ENCODE assay signal across 8 cellular contexts in the genomic region with DNA sequence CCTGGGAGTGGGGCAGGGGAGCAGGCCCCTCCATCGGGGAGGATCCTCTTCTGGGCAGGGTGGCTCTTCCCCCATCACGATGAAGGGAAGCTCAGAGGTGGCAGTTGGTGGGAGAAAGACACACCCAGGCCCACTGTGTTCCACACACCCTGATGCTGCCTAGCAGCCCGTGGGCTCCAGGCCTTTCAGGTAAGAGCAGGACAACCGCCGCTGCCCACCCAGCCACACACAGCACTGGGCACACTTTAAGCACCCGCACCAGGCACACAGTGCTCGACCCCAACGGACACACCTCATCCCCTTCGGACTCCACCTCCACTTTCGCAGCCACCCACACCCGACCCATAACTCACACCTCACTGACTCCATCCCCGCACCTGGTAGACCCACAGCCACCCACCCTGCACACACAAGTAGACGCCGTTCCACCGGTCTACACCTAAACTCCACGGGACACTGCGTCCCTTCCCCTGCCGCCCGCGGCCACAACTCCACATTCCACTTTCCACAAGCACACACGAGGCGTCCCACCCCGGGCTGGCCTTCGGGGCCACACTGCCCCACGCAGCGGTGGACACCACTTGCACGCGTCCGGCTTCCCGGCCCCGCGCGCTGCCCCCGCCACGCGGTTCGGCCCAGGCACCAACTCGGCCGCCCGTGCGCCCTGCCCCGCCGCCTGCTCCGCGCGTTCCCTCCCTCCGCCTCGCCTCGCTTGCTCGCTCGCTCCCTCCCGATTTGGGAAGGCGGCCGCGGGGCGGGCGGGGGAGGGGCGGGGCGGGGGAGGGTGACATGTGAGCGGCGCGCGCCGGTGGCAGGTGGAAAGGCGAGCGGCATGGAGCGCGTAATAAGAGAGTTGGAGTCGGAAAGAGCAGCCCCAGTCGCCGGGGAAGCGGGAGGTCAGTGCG. TPM values are rescaled to one million over a fixed set of nuclear protein-coding genes. Genes with fewer than 3 reads are reported as not detected.
DNase-seq lines count a peak whose midpoint lies in the region; ATAC-seq and TF ChIP-seq lines count a peak whose summit lies in the region.

A gene (plus strand): TSS at position 787 of the 905 bp plus-strand sequence. CDS start 307 bp downstream, outside the sequence.

- intact Hi-C loops in activated CD4-positive, alpha-beta T cell treated with anti-CD3 and anti-CD28 coated beads, Interleukin-2, amount 10 ng/mL, durations not matched to agents 24 days and 14 days (cut with micrococcal nuclease) = no loop called here
- intact Hi-C loops in naive thymus-derived CD4-positive, alpha-beta T cell (cut with micrococcal nuclease) = no loop called here

- peak; percentile 34 for ATAC-seq in naive thymus-derived CD4-positive, alpha-beta T cell
- ATAC-seq in HG03565 (IDR thresholded peaks at IDR 0.05; ENCODE audit: unreplicated experiment) (no peak), GM21360 (IDR thresholded peaks at IDR 0.05; ENCODE audit: unreplicated experiment) (no peak)

- H3K4me2 ChIP-seq in BLaER1 treated with 17β-estradiol and CSF1 and Interleukin-3, amounts not matched to agents 10 nM and 100 nM = peak within 1 kb of the TSS; percentile 93 to 99 (median 98)

- no peaks in the 10 kb centered on the region for H3K9me3 ChIP-seq in BLaER1 treated with 17β-estradiol and CSF1 and Interleukin-3, amounts not matched to agents 10 nM and 100 nM (replicated peaks in 1 of 11)
- H3K9me3 ChIP-seq in esophagus (ENCODE audit: control insufficient read depth in 2 of 2, insufficient read depth in 1 of 2, low read depth in 1 of 2, low read length in 1 of 2) = no peaks in the 10 kb centered on the region
- no peaks in the 10 kb centered on the region for H3K9me3 ChIP-seq in naive thymus-derived CD4-positive, alpha-beta T cell (ENCODE audit: control insufficient read depth in 2 of 3, low read length in 3 of 3)

- H3K36me3 Mint-ChIP-seq in HFFc6 (ENCODE audit: low read depth) = no peaks in the 10 kb centered on the region
- H3K36me3 Mint-ChIP-seq in activated CD4-positive, alpha-beta T cell treated with anti-CD3 and anti-CD28 coated beads, Interleukin-2, amount 10 ng/mL, durations not matched to agents 24 days and 14 days (ENCODE audit: low read depth) = peaks cover 3% of the 10 kb centered on the region
- peaks cover 0 to 7% (median 3%) of the 10 kb centered on the region in 5 donors for H3K36me3 Mint-ChIP-seq in naive thymus-derived CD4-positive, alpha-beta T cell

- POLR2A ChIA-PET in naive thymus-derived CD4-positive, alpha-beta T cell (lab: Charles Lee) = interaction anchor here (0.7 kb wide), 1 partner anchor 9 kb away, joined by 3 read pairs; no protein-coding TSS in a partner anchor

- CTCF ChIA-PET in naive thymus-derived CD4-positive, alpha-beta T cell (lab: Charles Lee) = no interaction called here

- no peak for TF ChIP-seq CTCF in HFFc6 (IDR thresholded peaks at IDR 0.05)

- no peak within 1 kb of the TSS for H3K27ac Mint-ChIP-seq in HFFc6
- peak within 1 kb of the TSS; percentile 48 for H3K27ac Mint-ChIP-seq in activated CD4-positive, alpha-beta T cell treated with anti-CD3 and anti-CD28 coated beads, Interleukin-2, amount 10 ng/mL, durations not matched to agents 24 days and 14 days
- H3K27ac Mint-ChIP-seq in naive thymus-derived CD4-positive, alpha-beta T cell = peak within 1 kb of the TSS in 4 of 9 donors; percentile 45 to 82 (median 62)

- peaks cover 38 to 53% (median 47%) of the 10 kb centered on the region in 11 experiments for H3K27me3 ChIP-seq in BLaER1 treated with 17β-estradiol and CSF1 and Interleukin-3, amounts not matched to agents 10 nM and 100 nM
- no peaks in the 10 kb centered on the region for H3K27me3 ChIP-seq in esophagus (ENCODE audit: control insufficient read depth in 1 of 2, insufficient read depth in 2 of 2, low read length in 2 of 2)
- peaks cover 0 to 8% of the 10 kb centered on the region in 2 donors for H3K27me3 ChIP-seq in naive thymus-derived CD4-positive, alpha-beta T cell (ENCODE audit: control insufficient read depth in 2 of 2, insufficient read depth in 2 of 2, low read length in 2 of 2)

- no peaks in the 10 kb centered on the region for H3K9me3 Mint-ChIP-seq in HFFc6
- H3K9me3 Mint-ChIP-seq in activated CD4-positive, alpha-beta T cell treated with anti-CD3 and anti-CD28 coated beads, Interleukin-2, amount 10 ng/mL, durations not matched to agents 24 days and 14 days = no peaks in the 10 kb centered on the region
- peaks cover 0 to 2% (median 0%) of the 10 kb centered on the region in 11 donors for H3K9me3 Mint-ChIP-seq in naive thymus-derived CD4-positive, alpha-beta T cell

- peak within 1 kb of the TSS; percentile 53 to 80 (median 72) for H3K9ac ChIP-seq in BLaER1 treated with 17β-estradiol and CSF1 and Interleukin-3, amounts not matched to agents 10 nM and 100 nM

- H3K27ac ChIP-seq in BLaER1 treated with 17β-estradiol and CSF1 and Interleukin-3, amounts not matched to agents 10 nM and 100 nM = peak within 1 kb of the TSS in 9 of 11 experiments; percentile 22 to 61 (median 52); a peak in 12 of 22 replicates
- peak within 1 kb of the TSS; percentile 66 to 75 for H3K27ac ChIP-seq in esophagus (ENCODE audit: low read depth in 2 of 2, low read length in 1 of 2)
- H3K27ac ChIP-seq in naive thymus-derived CD4-positive, alpha-beta T cell (ENCODE audit: low read depth, low read length) = no peak within 1 kb of the TSS

- peaks cover 10% of the 10 kb centered on the region for H3K4me1 Mint-ChIP-seq in HFFc6 (ENCODE audit: low read depth)
- H3K4me1 Mint-ChIP-seq in activated CD4-positive, alpha-beta T cell treated with anti-CD3 and anti-CD28 coated beads, Interleukin-2, amount 10 ng/mL, durations not matched to agents 24 days and 14 days = peaks cover 7% of the 10 kb centered on the region
- H3K4me1 Mint-ChIP-seq in naive thymus-derived CD4-positive, alpha-beta T cell = peaks cover 0 to 19% (median 6%) of the 10 kb centered on the region in 7 donors

- WGBS in esophagus, 2 donors = 4% methylated on average over 57 to 73 of the region's 73 CpGs

- peak within 1 kb of the TSS; percentile 58 to 74 (median 64) for H3K4me3 ChIP-seq in BLaER1 treated with 17β-estradiol and CSF1 and Interleukin-3, amounts not matched to agents 10 nM and 100 nM
- H3K4me3 ChIP-seq in esophagus (ENCODE audit: low read depth in 1 of 2, low read length in 2 of 2) = peak within 1 kb of the TSS; percentile 44 to 74
- no peak within 1 kb of the TSS for H3K4me3 ChIP-seq in naive thymus-derived CD4-positive, alpha-beta T cell (ENCODE audit: low read length)

- H3K4me1 ChIP-seq in BLaER1 treated with 17β-estradiol and CSF1 and Interleukin-3, amounts not matched to agents 10 nM and 100 nM = peaks cover 26 to 49% (median 32%) of the 10 kb centered on the region in 10 experiments
- H3K4me1 ChIP-seq in esophagus (ENCODE audit: control insufficient read depth in 2 of 2, insufficient read depth in 2 of 2, low read length in 1 of 2) = peaks cover 4 to 16% of the 10 kb centered on the region in 2 donors
- H3K4me1 ChIP-seq in naive thymus-derived CD4-positive, alpha-beta T cell (ENCODE audit: control insufficient read depth in 2 of 2, insufficient read depth in 2 of 2, low read length in 2 of 2) = peaks cover 0 to 5% of the 10 kb centered on the region in 2 donors

- DNase-seq in HFFc6 (no peak), globus pallidus (ENCODE audit: low spot score) (no peak)
- DNase-seq in activated CD4-positive, alpha-beta T cell treated with anti-CD3 and anti-CD28 coated beads, Interleukin-2, amount 10 ng/mL, durations not matched to agents 24 days and 14 days = peak; percentile 74
- peak in 2 of 9 donors; percentile 4 to 49 for DNase-seq in naive thymus-derived CD4-positive, alpha-beta T cell

- H3K36me3 ChIP-seq in BLaER1 treated with 17β-estradiol and CSF1 and Interleukin-3, amounts not matched to agents 10 nM and 100 nM = no peaks in the 10 kb centered on the region
- H3K36me3 ChIP-seq in esophagus (ENCODE audit: control insufficient read depth in 2 of 2, insufficient read depth in 2 of 2, low read length in 1 of 2) = no peaks in the 10 kb centered on the region
- H3K36me3 ChIP-seq in naive thymus-derived CD4-positive, alpha-beta T cell (ENCODE audit: control insufficient read depth in 2 of 3, insufficient read depth in 3 of 3, low read length in 3 of 3) = no peaks in the 10 kb centered on the region

- H3K27me3 Mint-ChIP-seq in HFFc6 (ENCODE audit: insufficient read depth) = peaks cover 34% of the 10 kb centered on the region
- peaks cover 37% of the 10 kb centered on the region for H3K27me3 Mint-ChIP-seq in activated CD4-positive, alpha-beta T cell treated with anti-CD3 and anti-CD28 coated beads, Interleukin-2, amount 10 ng/mL, durations not matched to agents 24 days and 14 days
- H3K27me3 Mint-ChIP-seq in naive thymus-derived CD4-positive, alpha-beta T cell = peaks cover 14 to 37% (median 30%) of the 10 kb centered on the region in 5 donors

- peaks cover 0 to 45% (median 7%) of the 10 kb centered on the region in 11 experiments; a peak in 7 of 22 replicates for H4K20me1 ChIP-seq in BLaER1 treated with 17β-estradiol and CSF1 and Interleukin-3, amounts not matched to agents 10 nM and 100 nM

- H3K4me3 Mint-ChIP-seq in HFFc6 = peak within 1 kb of the TSS; percentile 63
- H3K4me3 Mint-ChIP-seq in activated CD4-positive, alpha-beta T cell treated with anti-CD3 and anti-CD28 coated beads, Interleukin-2, amount 10 ng/mL, durations not matched to agents 24 days and 14 days = peak within 1 kb of the TSS; percentile 80
- H3K4me3 Mint-ChIP-seq in naive thymus-derived CD4-positive, alpha-beta T cell = peak within 1 kb of the TSS; percentile 67 to 89 (median 80)

RNA-seq across cellular contexts. Expression of the gene that starts here (rescaled TPM):
- total RNA-seq in HFFc6 (2021; fragmentation: NEBNext Ultra II Directional; extraction: Animal tissue kit (Norgen Biotek cat#: 25700)) = under 1 TPM in 1 of 6 experiments, not detected in 5; 0.05 TPM
- total RNA-seq in activated CD4-positive, alpha-beta T cell treated with anti-CD3 and anti-CD28 coated beads, Interleukin-2, amount 10 ng/mL, durations not matched to agents 24 days and 14 days = 1.4 and 1.5 TPM in 2 replicates
- 1 to 10 TPM; 1.4 to 1.9 TPM for polyA plus RNA-seq in esophagus
- total RNA-seq in naive thymus-derived CD4-positive, alpha-beta T cell = under 1 TPM; 0.13 to 0.97 (median 0.24) TPM
- under 1 TPM in 1 of 2 donors, not detected in 1; 0.10 TPM for polyA plus RNA-seq in naive thymus-derived CD4-positive, alpha-beta T cell

Comparison
In these comparisons a context has a peak if more than half of its experiments do, and no peak if none do; other contexts are left out.
1. Peak in ATAC-seq in naive thymus-derived CD4-positive, alpha-beta T cell; RNA of the gene not detected or under 1 TPM.